In genomic region chr19:18097217-18097992, GRCh38 we compare ENCODE assay signal across 8 cellular contexts. TPM values are rescaled to one million over a fixed set of nuclear protein-coding genes. Genes with fewer than 3 reads are reported as not detected.
DNase-seq lines count a peak whose midpoint lies in the region; ATAC-seq and TF ChIP-seq lines count a peak whose summit lies in the region.

Gene MAST3, plus strand, starts transcription at chr19:18097778. Its CDS starts 15 bp downstream, at chr19:18097793.

- TF ChIP-seq POLR2A in GM15510 (IDR thresholded peaks at IDR 0.05; ENCODE audit: borderline replicate concordance, extremely low read depth, insufficient read length) (peak; percentile 81), lower leg skin (IDR thresholded peaks at IDR 0.05) (no peak)

- DNase-seq in NCI-H460 (ENCODE audit: extremely low read depth, low read depth): peak; percentile 71
- peak; percentile 92 for DNase-seq in activated CD4-positive, alpha-beta T cell treated with anti-CD3 and anti-CD28 coated beads, Interleukin-2, amount 50 U/mL, for 48 hours
- DNase-seq in dorsolateral prefrontal cortex: peak; percentile 27 to 92 (median 88)
- DNase-seq in lower leg skin (ENCODE audit: low spot score in 2 of 2): peak; percentile 65 to 95
- peak; percentile 82 to 88 (median 87) for DNase-seq in stimulated activated CD4-positive, alpha-beta T cell treated with anti-CD3 and anti-CD28 coated beads, TNF-alpha, amount 100 ng/mL, for 1 hour (ENCODE audit: low read depth in 3 of 3, low spot score in 1 of 3)
- DNase-seq in NK-92 treated with Interleukin-12 subunit alpha and Interleukin-12 subunit beta, amount 100 ng/mL, for 24 hours (lab: John Stamatoyannopoulos, UW): no peak

- TF ChIP-seq CTCF in dorsolateral prefrontal cortex (IDR thresholded peaks at IDR 0.05 in 54 of 56, conservative IDR thresholded peaks at IDR 0.05 in 2 of 56; ENCODE audit: low read depth in 1 of 56, partially characterized antibody in 56 of 56) (peak in 3 of 56 donors; percentile 15 to 25 (median 22)), lower leg skin (IDR thresholded peaks at IDR 0.05) (no peak)

- peak within 1 kb of the TSS; percentile 4 to 100 (median 90) for H3K27ac ChIP-seq in dorsolateral prefrontal cortex

- ATAC-seq in HG02938 (IDR thresholded peaks at IDR 0.05; ENCODE audit: unreplicated experiment): peak; percentile 40

- intact Hi-C loops in dorsolateral prefrontal cortex (cut with DNase I): loop anchor here in 1 of 2 donors (5.0 kb wide), 1 partner anchor 40 kb away; no protein-coding TSS in a partner anchor
- intact Hi-C loops in lower leg skin (cut with DNase I; ENCODE audit: low total_unique reads): no loop called here

- H3K4me3 ChIP-seq in dorsolateral prefrontal cortex (peak within 1 kb of the TSS; percentile 52 to 94 (median 76)), lower leg skin (ENCODE audit: low read depth, poor library complexity, severe bottlenecking) (no peak within 1 kb of the TSS)

- 26 to 48% methylated on average over 23 to 45 of the region's 54 CpGs for WGBS in lower leg skin, 2 donors

- peaks cover 0 to 7% (median 0%) of the 10 kb centered on the region in 45 donors for H3K27me3 ChIP-seq in dorsolateral prefrontal cortex

RNA-seq across cellular contexts. Expression of gene MAST3, which starts in this region (rescaled TPM):
- total RNA-seq in NCI-H460 (2014; rRNA removed; shearing (Covaris generic)): 2.1 and 3.0 TPM in 2 replicates
- 1.4 and 2.0 TPM in 2 replicates for polyA plus RNA-seq in NCI-H460 (2014; cell fraction: nucleus; rRNA removed)
- total RNA-seq in dorsolateral prefrontal cortex (100 to 1,000 TPM; 138 to 282 (median 205) TPM), lower leg skin (10 to 100 TPM; 12.9 to 19.8 (median 17.0) TPM)

Comparison
In these comparisons a context has a peak if more than half of its experiments do, and no peak if none do; other contexts are left out.
1. RNA of gene MAST3 (total RNA-seq): 138 to 282 TPM in dorsolateral prefrontal cortex; 12.9 to 19.8 TPM in lower leg skin and 2.1 to 3.0 TPM in NCI-H460; every median in the first group is over 4 times any median in the second.